Comparison of ENCODE assay signal across 1 cellular context in genomic region chr11:61094167-61094566, GRCh38. TPM values are rescaled to one million over a fixed set of nuclear protein-coding genes. Genes with fewer than 3 reads are reported as not detected.
"Had no signal": no experiment of that assay in that cellular context is flagged by ENCODE, and none has a peak within 500 bp of the region (broad histone marks: within the 10 kb centered on the region; RNA-seq: fewer than 3 reads in every experiment).

No MANE protein-coding gene starts in this region.

RNA-seq across cellular contexts. Expression of gene CD5, which starts 8.1 kb away (rescaled TPM):
- total RNA-seq: pulmonary artery endothelial cell had no signal
